Comparison of ENCODE assay signal across 25 cellular contexts in genomic region chr22:24169439-24170058, GRCh38. TPM values are rescaled to one million over a fixed set of nuclear protein-coding genes. Genes with fewer than 3 reads are reported as not detected.
A peak's percentile ranks its signal among the peaks of the same experiment; 100 is the strongest.
DNase-seq lines count a peak whose midpoint lies in the region; ATAC-seq, FAIRE-seq and TF ChIP-seq lines count a peak whose summit lies in the region.
"Had no signal": no experiment of that assay in that cellular context is flagged by ENCODE, and none has a peak within 500 bp of the region (broad histone marks: within the 10 kb centered on the region; RNA-seq: fewer than 3 reads in every experiment).

No MANE protein-coding gene starts in this region.

- H2AFZ ChIP-seq in H1 (ENCODE audit: low read length) (no peak overlapping the region), SK-N-SH (ENCODE audit: low read depth) (no peak overlapping the region)
- H2AFZ ChIP-seq: GM23248, PC-9 had no signal

- no peak for TF ChIP-seq POLR2A in H1 (IDR thresholded peaks at IDR 0.05; ENCODE audit: control extremely low read depth in 1 of 2, low read depth in 2 of 2, low read length in 2 of 2)

- no peaks in the 10 kb centered on the region for H3K79me1 ChIP-seq in H1 (ENCODE audit: low read depth, low read length)

- no peak overlapping the region for H4K5ac ChIP-seq in H1 (ENCODE audit: insufficient read length, low read depth, low read length)

- H3K4me2 ChIP-seq in H1 (ENCODE audit: insufficient read depth in 1 of 2, low read depth in 2 of 2, low read length in 2 of 2), result no peak overlapping the region
- H3K4me2 ChIP-seq in SK-N-SH, result no peak overlapping the region
- H3K4me2 ChIP-seq: KMS-11, PC-9 had no signal

- H3K9me3 ChIP-seq in H1 (ENCODE audit: insufficient read depth in 2 of 2, low read depth in 1 of 2, low read length in 1 of 2) (no peaks in the 10 kb centered on the region), SK-N-SH (no peaks in the 10 kb centered on the region)

- CTCF ChIA-PET in RWPE1 (lab: Yijun Ruan, JAX), result no interaction called here
- CTCF ChIA-PET in H1 (lab: Charles Lee; ENCODE audit: partially characterized antibody), result interaction anchor here (0.9 to 19.1 kb wide), 3 partner anchors 13 to 37 kb away, joined by 3 to 301 read pairs (median 3); no protein-coding TSS in a partner anchor
- CTCF ChIA-PET in SK-N-SH (lab: Yijun Ruan, JAX), result interaction anchor here (0.6 to 8.1 kb wide), 3 partner anchors 13 to 172 kb away, joined by 3 to 83 read pairs (median 4); no protein-coding TSS in a partner anchor

- no peak overlapping the region for H3K56ac ChIP-seq in H1 (replicated peaks; ENCODE audit: insufficient read length, low read depth, low read length)

- no peak overlapping the region for H3K18ac ChIP-seq in H1 (ENCODE audit: extremely low read depth, low read length)

- H2AK5ac ChIP-seq in H1 (ENCODE audit: low read depth, low read length), result no peak overlapping the region

- no peak for FAIRE-seq in H1 (lab: Jason Lieb, UNC)
- FAIRE-seq: A204.1, bronchial epithelial cell, endometrium, GM18507, islet of Langerhans had no signal

- TF ChIP-seq EP300 in H1 (IDR thresholded peaks at IDR 0.05; ENCODE audit: borderline replicate concordance in 1 of 2, low read depth in 2 of 2, low read length in 2 of 2) (no peak), SK-N-SH (IDR thresholded peaks at IDR 0.05; ENCODE audit: borderline replicate concordance in 1 of 2, low read depth in 1 of 2, low read length in 1 of 2) (no peak)

- no peaks in the 10 kb centered on the region for H3K23me2 ChIP-seq in H1 (ENCODE audit: low read depth, low read length)

- TF ChIP-seq RAD21 in H1 (IDR thresholded peaks at IDR 0.05 in 1 of 2, conservative IDR thresholded peaks at IDR 0.05 in 1 of 2; ENCODE audit: low read depth in 2 of 2, low read length in 2 of 2), result no peak
- no peak for TF ChIP-seq RAD21 in SK-N-SH (IDR thresholded peaks at IDR 0.05; ENCODE audit: low read length)

- H3K23ac ChIP-seq in H1 (ENCODE audit: insufficient read length), result no peak overlapping the region

- H3K14ac ChIP-seq in H1 (ENCODE audit: insufficient read length), result no peak overlapping the region

- H3K4me3 ChIP-seq in H1 (ENCODE audit: extremely low read depth in 1 of 4, insufficient read depth in 2 of 4, low read depth in 3 of 4, low read length in 4 of 4) (no peak overlapping the region), SK-N-SH (ENCODE audit: low read depth in 2 of 2, low read length in 1 of 2) (no peak overlapping the region)
- H3K4me3 ChIP-seq: GM23248, PC-9 had no signal

- no peak overlapping the region for H2BK120ac ChIP-seq in H1 (replicated peaks; ENCODE audit: low read depth, low read length)

- no peak overlapping the region for H3K27ac Mint-ChIP-seq in activated T-cell treated with anti-CD3 and anti-CD28 coated beads, Interleukin-2, amount 50 U/mL, for 72 hours
- peak overlapping the region; percentile 94 for H3K27ac Mint-ChIP-seq in stimulated activated effector memory CD8-positive, alpha-beta T cell treated with anti-CD3 and anti-CD28 coated beads, Interleukin-12 subunit alpha, Interleukin-12 subunit beta, amount 100 ng/mL, for 72 hours
- H3K27ac Mint-ChIP-seq: progenitor cell of endocrine pancreas had no signal

- TF ChIP-seq CTCF in RWPE1 (conservative IDR thresholded peaks at IDR 0.05; ENCODE audit: low read depth), result no peak
- no peak for TF ChIP-seq CTCF in H1 (IDR thresholded peaks at IDR 0.05; ENCODE audit: control extremely low read depth in 1 of 3, insufficient read depth in 1 of 3, low read depth in 1 of 3, low read length in 3 of 3)
- no peak for TF ChIP-seq CTCF in SK-N-SH (IDR thresholded peaks at IDR 0.05)

- no peaks in the 10 kb centered on the region for H3K27me3 Mint-ChIP-seq in activated T-cell treated with anti-CD3 and anti-CD28 coated beads, Interleukin-2, amount 50 U/mL, for 72 hours (ENCODE audit: low read depth)
- H3K27me3 Mint-ChIP-seq: activated T-helper 17 cell treated with anti-CD3 and anti-CD28 coated beads, Interleukin-2, amount 50 U/mL, for 72 hours; progenitor cell of endocrine pancreas had no signal

- H4K20me1 ChIP-seq in H1 (replicated peaks in 1 of 2; ENCODE audit: control insufficient read depth in 1 of 2, insufficient read depth in 2 of 2, low read length in 2 of 2) (peaks cover 0 to 2% of the 10 kb centered on the region in 2 experiments), SK-N-SH (ENCODE audit: insufficient read depth) (no peaks in the 10 kb centered on the region)

- no peak overlapping the region for H2BK5ac ChIP-seq in H1 (ENCODE audit: low read depth, low read length)

- no peaks in the 10 kb centered on the region for H3K79me2 ChIP-seq in H1 (ENCODE audit: control insufficient read depth in 1 of 2, insufficient read depth in 2 of 2, low read length in 2 of 2)
- no peaks in the 10 kb centered on the region for H3K79me2 ChIP-seq in SK-N-SH (ENCODE audit: insufficient read depth)

- no peak overlapping the region for H4K91ac ChIP-seq in H1 (replicated peaks; ENCODE audit: insufficient read length, low read length)

- POLR2A ChIA-PET in RWPE1 (lab: Yijun Ruan, JAX; ENCODE audit: low non-redundant PET), result no interaction called here
- POLR2A ChIA-PET in H1 (lab: Charles Lee; ENCODE audit: partially characterized antibody), result no interaction called here
- POLR2A ChIA-PET in SK-N-SH (lab: Yijun Ruan, JAX), result no interaction called here

- H3F3A ChIP-seq in SK-N-SH (replicated peaks; ENCODE audit: insufficient read depth), result peaks cover 1% of the 10 kb centered on the region

- no peak overlapping the region for H3K9ac ChIP-seq in H1 (replicated peaks in 1 of 4; ENCODE audit: extremely low read depth in 1 of 4, low read depth in 3 of 4, low read length in 3 of 4)
- no peak overlapping the region for H3K9ac ChIP-seq in SK-N-SH
- H3K9ac ChIP-seq: GM23248, KMS-11 had no signal

- 91% methylated on average over 10 of the region's 12 CpGs; no CpG with 5 or more reads in 1 of the 2 experiments for WGBS in H1 (ENCODE audit: extremely low coverage in 1 of 2, insufficient coverage in 1 of 2, insufficient read length in 1 of 2, insufficient replicate concordance in 2 of 2, low coverage in 1 of 2, low lambda C conversion rate in 2 of 2, missing lambda C conversion rate in 1 of 2), 2 experiments
- 93% methylated on average over 3 of the region's 12 CpGs for WGBS in SK-N-SH (ENCODE audit: low lambda C conversion rate)

- no peaks in the 10 kb centered on the region for H3K9me3 Mint-ChIP-seq in activated T-cell treated with anti-CD3 and anti-CD28 coated beads, Interleukin-2, amount 50 U/mL, for 72 hours
- H3K9me3 Mint-ChIP-seq in stimulated activated effector memory CD8-positive, alpha-beta T cell treated with anti-CD3 and anti-CD28 coated beads, Interleukin-12 subunit alpha, Interleukin-12 subunit beta, amount 100 ng/mL, for 72 hours, result no peaks in the 10 kb centered on the region
- H3K9me3 Mint-ChIP-seq: activated T-helper 17 cell treated with anti-CD3 and anti-CD28 coated beads, Interleukin-2, amount 50 U/mL, for 72 hours; neural crest cell had no signal

- H2BK12ac ChIP-seq in H1 (ENCODE audit: low read depth, low read length), result no peak overlapping the region

- no peak for DNase-seq in activated T-cell treated with anti-CD3 and anti-CD28 coated beads, Interleukin-2, amount 50 U/mL, for 72 hours
- DNase-seq in activated T-cell treated with anti-CD3 and anti-CD28 coated beads, Interleukin-2, amount 50 U/mL, for 1 hour, result no peak
- no peak for DNase-seq in RWPE1 (ENCODE audit: low spot score)
- DNase-seq in H1 (ENCODE audit: low read depth in 1 of 2, low spot score in 2 of 2), result no peak
- DNase-seq in stimulated activated effector memory CD8-positive, alpha-beta T cell treated with anti-CD3 and anti-CD28 coated beads, Interleukin-12 subunit alpha, Interleukin-12 subunit beta, amount 100 ng/mL, for 72 hours (ENCODE audit: low spot score in 2 of 2), result no peak
- DNase-seq in SK-N-SH, result no peak
- no peak for DNase-seq in nucleus accumbens (lab: John Stamatoyannopoulos, UW)
- no peak for DNase-seq in activated CD4-positive, CD25-positive, alpha-beta regulatory T cell treated with anti-CD3 and anti-CD28 coated beads, Interleukin-2, amount 50 U/mL, for 72 hours
- DNase-seq: amniotic stem cell, cortex of kidney, GDM1, GM23248, midbrain, PC-9, SHP77 treated with DMSO at 0.1 percent for 48 hours, SW 1271 had no signal

- no peak overlapping the region for H2BK20ac ChIP-seq in H1 (ENCODE audit: low read length)

- H3K4me3 Mint-ChIP-seq in activated T-cell treated with anti-CD3 and anti-CD28 coated beads, Interleukin-2, amount 50 U/mL, for 72 hours, result no peak overlapping the region
- no peak overlapping the region for H3K4me3 Mint-ChIP-seq in stimulated activated effector memory CD8-positive, alpha-beta T cell treated with anti-CD3 and anti-CD28 coated beads, Interleukin-12 subunit alpha, Interleukin-12 subunit beta, amount 100 ng/mL, for 72 hours
- H3K4me3 Mint-ChIP-seq: activated T-helper 17 cell treated with anti-CD3 and anti-CD28 coated beads, Interleukin-2, amount 50 U/mL, for 72 hours; neural crest cell had no signal

- H3K36me3 ChIP-seq in H1 (ENCODE audit: control insufficient read depth in 2 of 4, insufficient read depth in 4 of 4, low read length in 3 of 4) (peaks cover 1 to 11% (median 7%) of the 10 kb centered on the region in 4 experiments; a peak in 3 of 8 replicates), SK-N-SH (replicated peaks in 1 of 2; ENCODE audit: control insufficient read depth in 1 of 2, insufficient read depth in 2 of 2, low read length in 1 of 2) (peaks cover 9 to 71% of the 10 kb centered on the region in 2 experiments)

- no peak overlapping the region for H3K4ac ChIP-seq in H1 (replicated peaks; ENCODE audit: insufficient read length, low read depth, low read length)

- peak overlapping the region; percentile 18 for H3K27ac ChIP-seq in RWPE1
- no peak overlapping the region for H3K27ac ChIP-seq in H1 (ENCODE audit: low read depth, low read length)
- no peak overlapping the region; a peak in 1 of 4 replicates for H3K27ac ChIP-seq in SK-N-SH (ENCODE audit: low read depth in 2 of 2, low read length in 1 of 2)
- H3K27ac ChIP-seq: GM23248, KMS-11, PC-9 had no signal

- ATAC-seq in activated T-cell treated with anti-CD3 and anti-CD28 coated beads, Interleukin-2, amount 50 U/mL, for 72 hours (replicated peaks in 1 of 2), result peak; percentile 30 to 38
- ATAC-seq in stimulated activated effector memory CD8-positive, alpha-beta T cell treated with anti-CD3 and anti-CD28 coated beads, Interleukin-12 subunit alpha, Interleukin-12 subunit beta, amount 100 ng/mL, for 72 hours, result no peak
- ATAC-seq: activated T-helper 17 cell treated with anti-CD3 and anti-CD28 coated beads, Interleukin-2, amount 50 U/mL, for 72 hours had no signal

- no peaks in the 10 kb centered on the region for H3K9me2 ChIP-seq in SK-N-SH

- H4K8ac ChIP-seq in H1 (ENCODE audit: extremely low read depth, insufficient read depth, low read length), result peak overlapping the region; percentile 0; the same call in 1 of the 2 replicates

- no peaks in the 10 kb centered on the region for H3K4me1 Mint-ChIP-seq in activated T-cell treated with anti-CD3 and anti-CD28 coated beads, Interleukin-2, amount 50 U/mL, for 72 hours (ENCODE audit: low read depth)
- H3K4me1 Mint-ChIP-seq in stimulated activated effector memory CD8-positive, alpha-beta T cell treated with anti-CD3 and anti-CD28 coated beads, Interleukin-12 subunit alpha, Interleukin-12 subunit beta, amount 100 ng/mL, for 72 hours, result peaks cover 17% of the 10 kb centered on the region
- H3K4me1 Mint-ChIP-seq: activated T-helper 17 cell treated with anti-CD3 and anti-CD28 coated beads, Interleukin-2, amount 50 U/mL, for 72 hours; neural crest cell had no signal

- no peak overlapping the region for H2BK15ac ChIP-seq in H1 (ENCODE audit: low read length)

- peaks cover 0 to 4% of the 10 kb centered on the region in 2 donors for H3K36me3 Mint-ChIP-seq in activated T-cell treated with anti-CD3 and anti-CD28 coated beads, Interleukin-2, amount 50 U/mL, for 72 hours (ENCODE audit: insufficient read depth in 2 of 2)
- peaks cover 71% of the 10 kb centered on the region for H3K36me3 Mint-ChIP-seq in stimulated activated effector memory CD8-positive, alpha-beta T cell treated with anti-CD3 and anti-CD28 coated beads, Interleukin-12 subunit alpha, Interleukin-12 subunit beta, amount 100 ng/mL, for 72 hours

- H3K27me3 ChIP-seq in H1 (replicated peaks in 1 of 4; ENCODE audit: control insufficient read depth in 3 of 4, extremely low read depth in 1 of 4, insufficient read depth in 3 of 4, low read length in 3 of 4), result no peaks in the 10 kb centered on the region
- H3K27me3 ChIP-seq in SK-N-SH (ENCODE audit: insufficient read depth), result no peaks in the 10 kb centered on the region

- H3K4me1 ChIP-seq in H1 (replicated peaks in 1 of 4; ENCODE audit: control insufficient read depth in 3 of 4, insufficient read depth in 4 of 4, low read length in 3 of 4), result no peaks in the 10 kb centered on the region
- peaks cover 0 to 20% of the 10 kb centered on the region in 2 experiments; a peak in 1 of 4 replicates for H3K4me1 ChIP-seq in SK-N-SH (ENCODE audit: control insufficient read depth in 1 of 2, insufficient read depth in 2 of 2, low read depth in 1 of 2, low read length in 1 of 2)

RNA-seq across cellular contexts. Expression of gene SUSD2, which starts 11.7 kb away (rescaled TPM):
- under 1 TPM; 0.55 to 0.60 TPM for total RNA-seq in activated T-cell treated with anti-CD3 and anti-CD28 coated beads, Interleukin-2, amount 50 U/mL, for 72 hours
- 1.5 and 2.0 TPM in 2 replicates for total RNA-seq in H1 (2021; fragmentation: NEBNext Ultra II Directional; extraction: Animal tissue kit (Norgen Biotek cat#: 25700))
- polyA plus RNA-seq in H1 (2011; rRNA removed) (4.8 and 5.5 TPM in 2 replicates), SK-N-SH (2012; rRNA removed) (0.76 and 0.82 TPM in 2 replicates)
- polyA plus RNA-seq in H1 (2011; cell fraction: cytosol; rRNA removed), result 1.8 TPM
- 7.8 TPM for polyA plus RNA-seq in H1 (2011; cell fraction: nucleus; rRNA removed)
- polyA plus RNA-seq in H1 (2012, experiment 1 of 2), result 1.5 to 3.7 TPM (median 2.7 TPM) in 4 replicates
- polyA plus RNA-seq in H1 (2012, experiment 2 of 2), result 1.7 TPM
- 4.0 TPM for polyA plus RNA-seq in H1 (2013, experiment 1 of 2)
- 3.1 TPM for polyA plus RNA-seq in H1 (2013, experiment 2 of 2)
- polyA minus RNA-seq in H1 (2011; rRNA and poly(A)+ RNA removed), result 1.9 and 2.0 TPM in 2 replicates
- polyA minus RNA-seq in H1 (2011; cell fraction: cytosol; rRNA and poly(A)+ RNA removed), result 1.4 TPM
- 2.1 TPM for polyA minus RNA-seq in H1 (2011; cell fraction: nucleus; rRNA and poly(A)+ RNA removed)
- polyA plus RNA-seq in SK-N-SH (2012; cell fraction: cytosol; rRNA removed), result 0.18 and 0.26 TPM in 2 replicates
- 1.7 and 2.2 TPM in 2 replicates for polyA plus RNA-seq in SK-N-SH (2012; cell fraction: nucleus; rRNA removed)
- total RNA-seq: GM23248 had no signal
